1 cellular context compared by ENCODE assay signal in the genomic region with DNA sequence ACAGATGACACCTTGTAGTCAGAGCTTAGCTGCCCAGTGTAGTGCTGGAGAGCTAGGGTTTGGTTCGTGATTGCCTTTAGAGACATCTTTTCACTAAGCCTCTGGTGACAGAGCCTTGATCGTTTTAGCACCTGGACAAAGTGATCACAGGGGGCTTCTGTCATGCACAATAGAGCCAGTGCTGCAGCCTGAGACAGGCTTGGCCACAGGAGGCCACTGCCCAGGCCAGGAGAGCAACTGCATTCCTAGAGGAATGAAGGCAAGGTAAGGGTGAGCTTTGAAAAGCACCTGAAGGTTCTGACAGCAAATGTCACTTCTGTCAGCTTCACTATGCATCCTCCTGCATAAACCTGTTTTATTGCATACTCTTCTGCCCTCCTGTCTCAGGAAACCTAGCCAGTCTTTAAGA.
TF ChIP-seq lines count a peak whose summit lies in the region.

No MANE protein-coding gene starts in this region.

TF ChIP-seq in WTC11, 78 proteins besides CTCF, POLR2A, EP300 and RAD21 (continued from another document and continues in another):
- TF ChIP-seq ZMAT4 (CRISPR knock-in tag; IDR thresholded peaks at IDR 0.05) (peak; percentile 4; the same call in 1 of the 2 replicates), FOXK1 (CRISPR knock-in tag; IDR thresholded peaks at IDR 0.05) (0 out of 2 replicates have a peak, but pooled peaks have one; percentile 47), ZNF671 (CRISPR knock-in tag; IDR thresholded peaks at IDR 0.05) (peak; percentile 56; the same call in 1 of the 2 replicates), SOX15 (CRISPR knock-in tag; IDR thresholded peaks at IDR 0.05) (no peak), NFYB (CRISPR knock-in tag; conservative IDR thresholded peaks at IDR 0.05; ENCODE audit: low read depth) (no peak), MAX (CRISPR knock-in tag; IDR thresholded peaks at IDR 0.05) (0 out of 2 replicates have a peak, but pooled peaks have one; percentile 42), ZNF121 (CRISPR knock-in tag; IDR thresholded peaks at IDR 0.05) (0 out of 2 replicates have a peak, but pooled peaks have one; percentile 45), SMAD3 (CRISPR knock-in tag; IDR thresholded peaks at IDR 0.05; ENCODE audit: borderline replicate concordance) (no peak), ZNF138 (CRISPR knock-in tag; conservative IDR thresholded peaks at IDR 0.05) (no peak), ZNF532 (CRISPR knock-in tag; IDR thresholded peaks at IDR 0.05; ENCODE audit: borderline replicate concordance) (peak; percentile 85; the same call in 1 of the 2 replicates), NR3C1 (CRISPR knock-in tag; conservative IDR thresholded peaks at IDR 0.05; ENCODE audit: low read depth) (no peak), CREM (CRISPR knock-in tag; IDR thresholded peaks at IDR 0.05) (no peak), SP1 (CRISPR knock-in tag; conservative IDR thresholded peaks at IDR 0.05) (0 out of 2 replicates have a peak, but pooled peaks have one; percentile 19), FOXJ3 (CRISPR knock-in tag; IDR thresholded peaks at IDR 0.05; ENCODE audit: borderline replicate concordance) (no peak), TEAD1 (CRISPR knock-in tag; IDR thresholded peaks at IDR 0.05) (peak; percentile 84), NR1H2 (CRISPR knock-in tag; IDR thresholded peaks at IDR 0.05) (no peak), NR2C2 (CRISPR knock-in tag; IDR thresholded peaks at IDR 0.05) (no peak), NFE2L1 (CRISPR knock-in tag; IDR thresholded peaks at IDR 0.05) (no peak), ZNF263 (CRISPR knock-in tag; IDR thresholded peaks at IDR 0.05; ENCODE audit: low read depth) (no peak), CREB1 (CRISPR knock-in tag; IDR thresholded peaks at IDR 0.05) (no peak), ZNF317 (CRISPR knock-in tag; IDR thresholded peaks at IDR 0.05; ENCODE audit: borderline replicate concordance, low read depth) (no peak), USF1 (CRISPR knock-in tag; IDR thresholded peaks at IDR 0.05) (no peak), GRHL2 (CRISPR knock-in tag; IDR thresholded peaks at IDR 0.05; ENCODE audit: insufficient replicate concordance, severe bottlenecking) (no peak), ZSCAN18 (CRISPR knock-in tag; IDR thresholded peaks at IDR 0.05) (no peak), USF2 (CRISPR knock-in tag; IDR thresholded peaks at IDR 0.05) (no peak), ZNF416 (CRISPR knock-in tag; IDR thresholded peaks at IDR 0.05) (peak; percentile 86), TCF7 (CRISPR knock-in tag; IDR thresholded peaks at IDR 0.05; ENCODE audit: low read depth) (no peak), ATF1 (CRISPR knock-in tag; IDR thresholded peaks at IDR 0.05) (no peak), ZBTB43 (CRISPR knock-in tag; IDR thresholded peaks at IDR 0.05) (no peak), E2F5 (CRISPR knock-in tag; IDR thresholded peaks at IDR 0.05) (no peak), ZNF423 (CRISPR knock-in tag; IDR thresholded peaks at IDR 0.05) (peak; percentile 69; the same call in 1 of the 2 replicates), JUN (CRISPR knock-in tag; IDR thresholded peaks at IDR 0.05) (no peak), ZBTB21 (CRISPR knock-in tag; IDR thresholded peaks at IDR 0.05; ENCODE audit: borderline replicate concordance) (no peak)
- TF ChIP-seq, protein P1, sequence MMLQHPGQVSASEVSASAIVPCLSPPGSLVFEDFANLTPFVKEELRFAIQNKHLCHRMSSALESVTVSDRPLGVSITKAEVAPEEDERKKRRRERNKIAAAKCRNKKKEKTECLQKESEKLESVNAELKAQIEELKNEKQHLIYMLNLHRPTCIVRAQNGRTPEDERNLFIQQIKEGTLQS (CRISPR knock-in tag; conservative IDR thresholded peaks at IDR 0.05): no peak
- TF ChIP-seq, protein P2, sequence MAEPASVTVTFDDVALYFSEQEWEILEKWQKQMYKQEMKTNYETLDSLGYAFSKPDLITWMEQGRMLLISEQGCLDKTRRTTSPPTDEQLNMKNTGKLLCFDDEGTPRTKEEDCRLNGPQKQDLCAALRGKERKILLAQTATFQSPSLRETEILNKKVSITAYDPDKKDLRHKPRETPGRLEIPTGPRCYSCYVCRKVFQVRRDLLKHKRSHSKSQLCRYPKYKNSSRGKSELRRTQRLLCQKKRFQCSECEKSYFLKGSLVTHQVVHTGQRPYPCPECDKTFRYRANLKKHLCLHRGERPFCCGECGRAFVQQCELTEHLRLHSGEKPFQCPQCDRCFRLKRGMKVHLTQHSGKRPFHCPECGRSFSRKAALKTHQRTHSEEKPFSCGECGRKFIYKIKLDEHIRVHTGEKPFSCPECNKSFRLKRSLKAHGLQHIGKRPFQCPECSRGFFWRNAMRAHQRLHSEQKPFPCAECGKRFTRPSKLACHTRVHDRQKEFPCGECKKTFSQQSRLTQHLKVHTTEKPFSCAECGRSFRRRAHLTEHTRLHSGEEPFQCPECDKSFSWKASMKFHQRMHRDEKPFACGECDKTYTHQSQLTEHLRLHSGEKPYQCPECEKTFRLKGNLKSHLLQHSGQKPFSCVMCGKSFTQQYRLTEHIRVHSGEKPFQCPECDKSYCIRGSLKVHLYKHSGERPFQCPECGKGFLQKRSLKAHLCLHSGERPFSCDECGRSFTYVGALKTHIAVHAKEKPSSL (CRISPR knock-in tag; conservative IDR thresholded peaks at IDR 0.05): 0 out of 2 replicates have a peak, but pooled peaks have one; percentile 81
- TF ChIP-seq, protein P3, sequence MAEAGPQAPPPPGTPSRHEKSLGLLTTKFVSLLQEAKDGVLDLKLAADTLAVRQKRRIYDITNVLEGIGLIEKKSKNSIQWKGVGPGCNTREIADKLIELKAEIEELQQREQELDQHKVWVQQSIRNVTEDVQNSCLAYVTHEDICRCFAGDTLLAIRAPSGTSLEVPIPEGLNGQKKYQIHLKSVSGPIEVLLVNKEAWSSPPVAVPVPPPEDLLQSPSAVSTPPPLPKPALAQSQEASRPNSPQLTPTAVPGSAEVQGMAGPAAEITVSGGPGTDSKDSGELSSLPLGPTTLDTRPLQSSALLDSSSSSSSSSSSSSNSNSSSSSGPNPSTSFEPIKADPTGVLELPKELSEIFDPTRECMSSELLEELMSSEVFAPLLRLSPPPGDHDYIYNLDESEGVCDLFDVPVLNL (CRISPR knock-in tag; IDR thresholded peaks at IDR 0.05; ENCODE audit: borderline replicate concordance, low read depth): no peak
- TF ChIP-seq, protein P4, sequence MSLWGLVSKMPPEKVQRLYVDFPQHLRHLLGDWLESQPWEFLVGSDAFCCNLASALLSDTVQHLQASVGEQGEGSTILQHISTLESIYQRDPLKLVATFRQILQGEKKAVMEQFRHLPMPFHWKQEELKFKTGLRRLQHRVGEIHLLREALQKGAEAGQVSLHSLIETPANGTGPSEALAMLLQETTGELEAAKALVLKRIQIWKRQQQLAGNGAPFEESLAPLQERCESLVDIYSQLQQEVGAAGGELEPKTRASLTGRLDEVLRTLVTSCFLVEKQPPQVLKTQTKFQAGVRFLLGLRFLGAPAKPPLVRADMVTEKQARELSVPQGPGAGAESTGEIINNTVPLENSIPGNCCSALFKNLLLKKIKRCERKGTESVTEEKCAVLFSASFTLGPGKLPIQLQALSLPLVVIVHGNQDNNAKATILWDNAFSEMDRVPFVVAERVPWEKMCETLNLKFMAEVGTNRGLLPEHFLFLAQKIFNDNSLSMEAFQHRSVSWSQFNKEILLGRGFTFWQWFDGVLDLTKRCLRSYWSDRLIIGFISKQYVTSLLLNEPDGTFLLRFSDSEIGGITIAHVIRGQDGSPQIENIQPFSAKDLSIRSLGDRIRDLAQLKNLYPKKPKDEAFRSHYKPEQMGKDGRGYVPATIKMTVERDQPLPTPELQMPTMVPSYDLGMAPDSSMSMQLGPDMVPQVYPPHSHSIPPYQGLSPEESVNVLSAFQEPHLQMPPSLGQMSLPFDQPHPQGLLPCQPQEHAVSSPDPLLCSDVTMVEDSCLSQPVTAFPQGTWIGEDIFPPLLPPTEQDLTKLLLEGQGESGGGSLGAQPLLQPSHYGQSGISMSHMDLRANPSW (CRISPR knock-in tag; conservative IDR thresholded peaks at IDR 0.05; ENCODE audit: low read depth): no peak
- TF ChIP-seq, protein P5, sequence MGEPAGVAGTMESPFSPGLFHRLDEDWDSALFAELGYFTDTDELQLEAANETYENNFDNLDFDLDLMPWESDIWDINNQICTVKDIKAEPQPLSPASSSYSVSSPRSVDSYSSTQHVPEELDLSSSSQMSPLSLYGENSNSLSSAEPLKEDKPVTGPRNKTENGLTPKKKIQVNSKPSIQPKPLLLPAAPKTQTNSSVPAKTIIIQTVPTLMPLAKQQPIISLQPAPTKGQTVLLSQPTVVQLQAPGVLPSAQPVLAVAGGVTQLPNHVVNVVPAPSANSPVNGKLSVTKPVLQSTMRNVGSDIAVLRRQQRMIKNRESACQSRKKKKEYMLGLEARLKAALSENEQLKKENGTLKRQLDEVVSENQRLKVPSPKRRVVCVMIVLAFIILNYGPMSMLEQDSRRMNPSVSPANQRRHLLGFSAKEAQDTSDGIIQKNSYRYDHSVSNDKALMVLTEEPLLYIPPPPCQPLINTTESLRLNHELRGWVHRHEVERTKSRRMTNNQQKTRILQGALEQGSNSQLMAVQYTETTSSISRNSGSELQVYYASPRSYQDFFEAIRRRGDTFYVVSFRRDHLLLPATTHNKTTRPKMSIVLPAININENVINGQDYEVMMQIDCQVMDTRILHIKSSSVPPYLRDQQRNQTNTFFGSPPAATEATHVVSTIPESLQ (CRISPR knock-in tag; IDR thresholded peaks at IDR 0.05): no peak
